In genomic region chr10:606767-607544, GRCh38 we compare ENCODE assay signal across 21 cellular contexts.
DNase-seq lines count a peak whose midpoint lies in the region; ATAC-seq and TF ChIP-seq lines count a peak whose summit lies in the region.
"Had no signal": no experiment of that assay in that cellular context is flagged by ENCODE, and none has a peak within 500 bp of the region (broad histone marks: within the 10 kb centered on the region; RNA-seq: fewer than 3 reads in every experiment).

No MANE protein-coding gene starts in this region.

- no peak for TF ChIP-seq POLR2A in breast epithelium (IDR thresholded peaks at IDR 0.05)

- no peaks in the 10 kb centered on the region for H3K9me3 Mint-ChIP-seq in endodermal cell
- no peaks in the 10 kb centered on the region for H3K9me3 Mint-ChIP-seq in nephron

- no peaks in the 10 kb centered on the region for H3K9me2 ChIP-seq in OCI-LY1 (ENCODE audit: low read depth, low read length)

- H3K9me3 ChIP-seq in OCI-LY1 (ENCODE audit: low read length) = 0 out of 2 replicates have a peak, but pooled peaks cover 3% of the 10 kb centered on the region
- no peaks in the 10 kb centered on the region for H3K9me3 ChIP-seq in endodermal cell (ENCODE audit: control insufficient read depth, low read length)
- no peaks in the 10 kb centered on the region for H3K9me3 ChIP-seq in breast epithelium
- H3K9me3 ChIP-seq: HAP-1, neutrophil, SJCRH30, upper lobe of right lung had no signal

- H3K9ac ChIP-seq in OCI-LY1 (ENCODE audit: low read length) (peak overlapping the region; percentile 89), endodermal cell (ENCODE audit: extremely low read depth, low read length, poor library complexity, severe bottlenecking) (no peak overlapping the region)
- H3K9ac ChIP-seq: KMS-11 had no signal

- peak overlapping the region; percentile 66 for H3K4me3 ChIP-seq in OCI-LY1 (ENCODE audit: low read depth, low read length, poor library complexity, severe bottlenecking)
- H3K4me3 ChIP-seq in endodermal cell (ENCODE audit: low read length) = no peak overlapping the region
- H3K4me3 ChIP-seq in breast epithelium = no peak overlapping the region
- H3K4me3 ChIP-seq: cardiac muscle cell, HAP-1, SJCRH30, upper lobe of right lung had no signal

- H3K27ac ChIP-seq in OCI-LY1 (ENCODE audit: low read depth, low read length, poor library complexity, severe bottlenecking) = peak overlapping the region; percentile 95
- peak overlapping the region; percentile 72 for H3K27ac ChIP-seq in endodermal cell (ENCODE audit: low read depth, low read length)
- H3K27ac ChIP-seq in substantia nigra (ENCODE audit: low read depth, low read length, poor library complexity, severe bottlenecking) = peak overlapping the region; percentile 51
- no peak overlapping the region for H3K27ac ChIP-seq in breast epithelium
- H3K27ac ChIP-seq: cardiac muscle cell, KMS-11, neutrophil, SJCRH30, upper lobe of right lung had no signal

- DNase-seq in endodermal cell (no peak), substantia nigra (lab: John Stamatoyannopoulos, UW) (no peak), iPS-NIHi11 (ENCODE audit: low spot score) (no peak), breast epithelium (ENCODE audit: low spot score in 2 of 2) (no peak), AML-193 (lab: John Stamatoyannopoulos, UW) (no peak)
- DNase-seq: activated CD8-positive, alpha-beta memory T cell treated with anti-CD3 and anti-CD28 coated beads, Interleukin-2, amount 50 U/mL, for 4 hours; activated effector memory CD4-positive, alpha-beta T cell treated with Interleukin-2 at 50 U/mL for 16 hours; Calu3; MV-4-11; NCI-H226; upper lobe of right lung had no signal

- H3K27me3 Mint-ChIP-seq in endodermal cell (ENCODE audit: insufficient read depth) = no peaks in the 10 kb centered on the region
- no peaks in the 10 kb centered on the region for H3K27me3 Mint-ChIP-seq in nephron (ENCODE audit: low read depth)

- no peak overlapping the region for H3K27ac Mint-ChIP-seq in endodermal cell
- peak overlapping the region in 1 of 3 experiments; percentile 23 for H3K27ac Mint-ChIP-seq in nephron
- H3K27ac Mint-ChIP-seq: B cell; stimulated activated effector memory CD8-positive, alpha-beta T cell treated with anti-CD3 and anti-CD28 coated beads, Interleukin-12 subunit alpha, Interleukin-12 subunit beta, amount 100 ng/mL, for 72 hours had no signal

- no peaks in the 10 kb centered on the region for H3K27me3 ChIP-seq in OCI-LY1 (ENCODE audit: insufficient read depth, low read length)
- no peaks in the 10 kb centered on the region for H3K27me3 ChIP-seq in endodermal cell (ENCODE audit: control insufficient read depth, insufficient read depth, low read length, poor library complexity, severe bottlenecking)
- no peaks in the 10 kb centered on the region for H3K27me3 ChIP-seq in breast epithelium
- H3K27me3 ChIP-seq: cardiac muscle cell, SJCRH30, upper lobe of right lung had no signal

- H3K36me3 Mint-ChIP-seq in endodermal cell (ENCODE audit: low read depth) (no peaks in the 10 kb centered on the region), nephron (ENCODE audit: low read depth) (no peaks in the 10 kb centered on the region)
- H3K36me3 Mint-ChIP-seq: stimulated activated effector memory CD8-positive, alpha-beta T cell treated with anti-CD3 and anti-CD28 coated beads, Interleukin-12 subunit alpha, Interleukin-12 subunit beta, amount 100 ng/mL, for 72 hours had no signal

- H3K4me3 Mint-ChIP-seq in endodermal cell = no peak overlapping the region
- peak overlapping the region in 2 of 3 experiments; percentile 17 to 32 for H3K4me3 Mint-ChIP-seq in nephron
- H3K4me3 Mint-ChIP-seq: B cell; stimulated activated effector memory CD8-positive, alpha-beta T cell treated with anti-CD3 and anti-CD28 coated beads, Interleukin-12 subunit alpha, Interleukin-12 subunit beta, amount 100 ng/mL, for 72 hours had no signal

- TF ChIP-seq CTCF in OCI-LY1 (IDR thresholded peaks at IDR 0.05; ENCODE audit: low read length) (no peak), endodermal cell (conservative IDR thresholded peaks at IDR 0.05) (no peak), nephron (IDR thresholded peaks at IDR 0.05; ENCODE audit: unreplicated experiment in 3 of 3) (no peak), breast epithelium (IDR thresholded peaks at IDR 0.05) (no peak)

- no peaks in the 10 kb centered on the region for H4K20me1 ChIP-seq in OCI-LY1 (ENCODE audit: insufficient read depth, low read length)

- no peak overlapping the region for H2AFZ ChIP-seq in OCI-LY1 (ENCODE audit: low read length)

- peaks cover 15% of the 10 kb centered on the region for H3F3A ChIP-seq in OCI-LY1 (ENCODE audit: insufficient read depth, low read length)

- peaks cover 35% of the 10 kb centered on the region for H3K79me2 ChIP-seq in OCI-LY1 (ENCODE audit: insufficient read depth, low read length)

- intact Hi-C loops in breast epithelium (cut with DNase I; ENCODE audit: low total_unique reads) = no loop called here

- no peak for ATAC-seq in HG03442 (IDR thresholded peaks at IDR 0.05; ENCODE audit: unreplicated experiment)
- ATAC-seq: stimulated activated effector memory CD8-positive, alpha-beta T cell treated with anti-CD3 and anti-CD28 coated beads, Interleukin-12 subunit alpha, Interleukin-12 subunit beta, amount 100 ng/mL, for 72 hours had no signal

- H3K4me1 Mint-ChIP-seq in endodermal cell (peaks cover 17% of the 10 kb centered on the region), nephron (peaks cover 74% of the 10 kb centered on the region)
- H3K4me1 Mint-ChIP-seq: B cell had no signal

- H3K36me3 ChIP-seq in OCI-LY1 (ENCODE audit: insufficient read depth, low read length) (no peaks in the 10 kb centered on the region), endodermal cell (ENCODE audit: control insufficient read depth, insufficient read depth, low read length) (no peaks in the 10 kb centered on the region), breast epithelium (no peaks in the 10 kb centered on the region)
- H3K36me3 ChIP-seq: cardiac muscle cell, HAP-1, neutrophil, SJCRH30, upper lobe of right lung had no signal

- peak overlapping the region; percentile 91 for H3K4me2 ChIP-seq in OCI-LY1 (ENCODE audit: low read length)
- H3K4me2 ChIP-seq: KMS-11 had no signal

- WGBS in endodermal cell (ENCODE audit: insufficient coverage in 1 of 2, insufficient read length in 1 of 2), 2 experiments = 95% methylated on average over 23 to 28 of the region's 28 CpGs

- H3K4me1 ChIP-seq in OCI-LY1 (ENCODE audit: insufficient read depth, low read length, severe bottlenecking) (peaks cover 70% of the 10 kb centered on the region), endodermal cell (ENCODE audit: control insufficient read depth, insufficient read depth, low read length) (no peaks in the 10 kb centered on the region), breast epithelium (no peaks in the 10 kb centered on the region)
- H3K4me1 ChIP-seq: HAP-1, SJCRH30 had no signal

Comparison
In these comparisons a context has a peak if more than half of its experiments do, and no peak if none do; other contexts are left out.
1. H3K27ac ChIP-seq: peak in OCI-LY1 (single experiment), endodermal cell (single experiment) and substantia nigra (single experiment); none in breast epithelium (0 of 2).